Comparison of ENCODE assay signal across 15 cellular contexts in genomic region chr1:28436211-28436769, GRCh38.
DNase-seq lines count a peak whose midpoint lies in the region; ATAC-seq, FAIRE-seq and TF ChIP-seq lines count a peak whose summit lies in the region.
"Had no signal": no experiment of that assay in that cellular context is flagged by ENCODE, and none has a peak within 500 bp of the region (broad histone marks: within the 10 kb centered on the region; RNA-seq: fewer than 3 reads in every experiment).

No MANE protein-coding gene starts in this region.

- POLR2A ChIA-PET in HepG2 (lab: Yijun Ruan, JAX) (interaction anchor here (3.2 kb wide), 1 partner anchor 71 kb away, joined by 26 read pairs; the partner anchor contains the start of gene RCC1), OCI-LY7 (lab: Charles Lee) (interaction anchor here (0.5 to 1.2 kb wide), 4 partner anchors 12 to 1232 kb away, joined by 3 to 4 read pairs (median 3); no protein-coding TSS in a partner anchor)

- 67% methylated on average over 2 of the region's 2 CpGs for WGBS in HepG2 (ENCODE audit: low lambda C conversion rate)
- WGBS in right lobe of liver (ENCODE audit: insufficient coverage, low coverage, low lambda C conversion rate, missing lambda C conversion rate) = 80% methylated on average over 2 of the region's 2 CpGs
- WGBS in endodermal cell (ENCODE audit: insufficient coverage in 1 of 2, insufficient read length in 1 of 2), 2 experiments = 79% methylated on average over 2 of the region's 2 CpGs; no CpG with 5 or more reads in 1 of the 2 experiments

- H3K4me3 ChIP-seq in HepG2 (replicated peaks in 1 of 3; ENCODE audit: insufficient read depth in 1 of 3, low read depth in 2 of 3, low read length in 3 of 3) = no peak overlapping the region
- H3K4me3 ChIP-seq in right lobe of liver = no peak overlapping the region
- H3K4me3 ChIP-seq in OCI-LY7 (ENCODE audit: low read depth, low read length, poor library complexity, severe bottlenecking) = no peak overlapping the region
- no peak overlapping the region for H3K4me3 ChIP-seq in endodermal cell (ENCODE audit: low read length)
- no peak overlapping the region for H3K4me3 ChIP-seq in dorsolateral prefrontal cortex
- no peak overlapping the region for H3K4me3 ChIP-seq in mucosa of descending colon
- H3K4me3 ChIP-seq: sigmoid colon had no signal

- peaks cover 13% of the 10 kb centered on the region for H4K20me1 ChIP-seq in HepG2 (ENCODE audit: insufficient read depth, low read length)
- no peaks in the 10 kb centered on the region for H4K20me1 ChIP-seq in OCI-LY7 (ENCODE audit: insufficient read depth, low read length)

- no peak for TF ChIP-seq POLR2A in HepG2 (IDR thresholded peaks at IDR 0.05; ENCODE audit: insufficient read depth in 1 of 2, low read depth in 2 of 2, low read length in 2 of 2)
- TF ChIP-seq POLR2A in right lobe of liver (IDR thresholded peaks at IDR 0.05) = no peak

- peaks cover 31% of the 10 kb centered on the region for H3K4me1 ChIP-seq in HepG2 (ENCODE audit: insufficient read depth, low read length)
- peaks cover 0 to 18% (median 5%) of the 10 kb centered on the region in 4 donors for H3K4me1 ChIP-seq in right lobe of liver
- H3K4me1 ChIP-seq in OCI-LY7 (ENCODE audit: insufficient read depth, low read length, poor library complexity, severe bottlenecking) = no peaks in the 10 kb centered on the region
- H3K4me1 ChIP-seq in endodermal cell (ENCODE audit: control insufficient read depth, insufficient read depth, low read length) = peaks cover 6% of the 10 kb centered on the region
- peaks cover 12% of the 10 kb centered on the region for H3K4me1 ChIP-seq in mucosa of descending colon (ENCODE audit: low read depth)

- no peaks in the 10 kb centered on the region for H3K9me3 ChIP-seq in HepG2 (ENCODE audit: low read length)
- no peaks in the 10 kb centered on the region for H3K9me3 ChIP-seq in right lobe of liver
- H3K9me3 ChIP-seq in OCI-LY7 (ENCODE audit: low read length) = no peaks in the 10 kb centered on the region
- no peaks in the 10 kb centered on the region for H3K9me3 ChIP-seq in endodermal cell (ENCODE audit: control insufficient read depth, low read length)
- no peaks in the 10 kb centered on the region for H3K9me3 ChIP-seq in mucosa of descending colon
- H3K9me3 ChIP-seq: sigmoid colon had no signal

- intact Hi-C loops in HepG2 (cut with micrococcal nuclease; ENCODE audit: unreplicated experiment) = no loop called here
- intact Hi-C loops in right lobe of liver (cut with DNase I) = no loop called here
- intact Hi-C loops in OCI-LY7 (cut with micrococcal nuclease; ENCODE audit: unreplicated experiment) = no loop called here
- intact Hi-C loops in dorsolateral prefrontal cortex (cut with DNase I) = no loop called here
- intact Hi-C loops in mucosa of descending colon (cut with DNase I, micrococcal nuclease) = no loop called here

- no peak overlapping the region for H2AFZ ChIP-seq in HepG2 (ENCODE audit: low read length)
- H2AFZ ChIP-seq in OCI-LY7 (ENCODE audit: low read length) = no peak overlapping the region

- TF ChIP-seq EP300 in HepG2 (IDR thresholded peaks at IDR 0.05; ENCODE audit: low read depth in 2 of 2, low read length in 2 of 2) (no peak), HepG2 (CRISPR knock-in tag; IDR thresholded peaks at IDR 0.05; ENCODE audit: borderline replicate concordance) (no peak)

- H3K27me3 ChIP-seq in HepG2 (ENCODE audit: control insufficient read depth in 1 of 2, insufficient read depth in 2 of 2, low read length in 2 of 2) (no peaks in the 10 kb centered on the region), right lobe of liver (no peaks in the 10 kb centered on the region), endodermal cell (ENCODE audit: control insufficient read depth, insufficient read depth, low read length, poor library complexity, severe bottlenecking) (no peaks in the 10 kb centered on the region), dorsolateral prefrontal cortex (no peaks in the 10 kb centered on the region)
- H3K27me3 ChIP-seq: sigmoid colon had no signal

- no peak overlapping the region for H3K27ac Mint-ChIP-seq in endodermal cell

- peaks cover 10% of the 10 kb centered on the region for H3K4me1 Mint-ChIP-seq in endodermal cell

- no peaks in the 10 kb centered on the region for H3K9me3 Mint-ChIP-seq in endodermal cell

- no peak for TF ChIP-seq RAD21 in HepG2 (CRISPR knock-in tag; IDR thresholded peaks at IDR 0.05)

- H3K9ac ChIP-seq in HepG2 (ENCODE audit: insufficient read depth, low read depth, low read length) (no peak overlapping the region), endodermal cell (ENCODE audit: extremely low read depth, low read length, poor library complexity, severe bottlenecking) (no peak overlapping the region)

- FAIRE-seq in HepG2 (lab: Jason Lieb, UNC) = no peak
- FAIRE-seq: G401.6 had no signal

- no peak overlapping the region for H3K27ac ChIP-seq in HepG2 (ENCODE audit: extremely low read length, insufficient read depth, low read length)
- H3K27ac ChIP-seq in right lobe of liver = peak overlapping the region in 1 of 3 donors; percentile 3
- H3K27ac ChIP-seq in OCI-LY7 (ENCODE audit: low read depth, low read length, poor library complexity, severe bottlenecking) = no peak overlapping the region
- H3K27ac ChIP-seq in endodermal cell (ENCODE audit: low read depth, low read length) = no peak overlapping the region
- no peak overlapping the region for H3K27ac ChIP-seq in dorsolateral prefrontal cortex

- H3K4me3 Mint-ChIP-seq in endodermal cell = no peak overlapping the region

- H3K4me2 ChIP-seq in HepG2 (ENCODE audit: low read depth, low read length) (no peak overlapping the region), OCI-LY7 (ENCODE audit: low read length) (no peak overlapping the region)

- H3K36me3 Mint-ChIP-seq in endodermal cell (ENCODE audit: low read depth) = peaks cover 15% of the 10 kb centered on the region

- TF ChIP-seq CTCF in HepG2 (CRISPR knock-in tag; IDR thresholded peaks at IDR 0.05) (no peak), right lobe of liver (IDR thresholded peaks at IDR 0.05) (no peak), OCI-LY7 (conservative IDR thresholded peaks at IDR 0.05; ENCODE audit: low read length) (peak; percentile 45), endodermal cell (conservative IDR thresholded peaks at IDR 0.05) (peak; percentile 42), dorsolateral prefrontal cortex (IDR thresholded peaks at IDR 0.05 in 54 of 56, conservative IDR thresholded peaks at IDR 0.05 in 2 of 56; ENCODE audit: low read depth in 1 of 56, partially characterized antibody in 56 of 56) (no peak), mucosa of descending colon (IDR thresholded peaks at IDR 0.05) (no peak)

- ATAC-seq in HepG2 = no peak
- ATAC-seq in right lobe of liver = no peak
- no peak for ATAC-seq in mucosa of descending colon
- ATAC-seq: activated CD4-positive, CD25-positive, alpha-beta regulatory T cell treated with anti-CD3 and anti-CD28 coated beads, Interleukin-2, amount 50 U/mL, for 24 hours had no signal

- DNase-seq in HepG2 (ENCODE audit: low spot score) (peak; percentile 10), right lobe of liver (no peak), OCI-LY7 (ENCODE audit: low spot score) (peak; percentile 16), endodermal cell (no peak), NCI-H1930 (lab: John Stamatoyannopoulos, UW) (no peak), dorsolateral prefrontal cortex (no peak), mucosa of descending colon (no peak), superior temporal gyrus (ENCODE audit: extremely low spot score) (no peak)
- DNase-seq: activated gamma-delta T cell; anterior cingulate cortex; hypothalamus; sigmoid colon; stimulated activated CD4-positive, alpha-beta T cell treated with anti-CD3 and anti-CD28 coated beads, Interleukin-2, amount 100 ng/mL, for 24 hours had no signal

- BruUV-seq in HepG2 (replicated peaks; lab: Mats Ljungman, UMichigan) = no TSS peak
- no TSS peak for BruUV-seq in OCI-LY7 (replicated peaks; lab: Mats Ljungman, UMichigan)

- no peaks in the 10 kb centered on the region for H3K9me2 ChIP-seq in OCI-LY7 (ENCODE audit: insufficient read depth, low read length)

- H3K36me3 ChIP-seq in HepG2 (replicated peaks in 1 of 2; ENCODE audit: control insufficient read depth in 1 of 2, insufficient read depth in 2 of 2, low read length in 2 of 2) = peaks cover 0 to 6% of the 10 kb centered on the region in 2 experiments; a peak in 1 of 5 replicates
- no peaks in the 10 kb centered on the region for H3K36me3 ChIP-seq in right lobe of liver
- H3K36me3 ChIP-seq in OCI-LY7 (ENCODE audit: insufficient read depth, low read length) = no peaks in the 10 kb centered on the region
- H3K36me3 ChIP-seq in endodermal cell (ENCODE audit: control insufficient read depth, insufficient read depth, low read length) = peaks cover 8% of the 10 kb centered on the region
- H3K36me3 ChIP-seq in mucosa of descending colon (ENCODE audit: low read depth) = no peaks in the 10 kb centered on the region
- H3K36me3 ChIP-seq: sigmoid colon had no signal

- CTCF ChIA-PET in HepG2 (lab: Yijun Ruan, JAX; ENCODE audit: low intra/inter-chr PET ratio, low total read pairs) (no interaction called here), OCI-LY7 (lab: Charles Lee; ENCODE audit: unreplicated experiment) (no interaction called here)

- peaks cover 39% of the 10 kb centered on the region for H3K79me2 ChIP-seq in HepG2 (ENCODE audit: insufficient read depth, low read length)
- H3K79me2 ChIP-seq in OCI-LY7 (ENCODE audit: insufficient read depth, low read depth, low read length) = no peaks in the 10 kb centered on the region

- H3K27me3 Mint-ChIP-seq in endodermal cell (ENCODE audit: insufficient read depth) = no peaks in the 10 kb centered on the region

- in situ Hi-C loops in HepG2 (cut with HindIII; ENCODE audit: extremely low pct_ligation_motif_present, low pct_unique_long_range_greater_than_20kb) = no loop called here

TF ChIP-seq in HepG2, 621 proteins besides CTCF, POLR2A, EP300 and RAD21 (continues in another document):
- TF ChIP-seq ZNF770 (CRISPR knock-in tag; IDR thresholded peaks at IDR 0.05) = peak; percentile 63; the same call in 1 of the 2 replicates

Comparison
In these comparisons a context has a peak if more than half of its experiments do, and no peak if none do; other contexts are left out.
1. DNase-seq: peak in HepG2 (single experiment) and OCI-LY7 (single experiment); none in right lobe of liver (0 of 3), endodermal cell (single experiment), NCI-H1930 (0 of 2), dorsolateral prefrontal cortex (0 of 10), mucosa of descending colon (0 of 3) and superior temporal gyrus (single experiment).
2. CTCF ChIP-seq: peak in OCI-LY7 (single experiment) and endodermal cell (single experiment); none in HepG2 (single experiment), right lobe of liver (0 of 4), dorsolateral prefrontal cortex (0 of 56) and mucosa of descending colon (single experiment).